In the genomic region with DNA sequence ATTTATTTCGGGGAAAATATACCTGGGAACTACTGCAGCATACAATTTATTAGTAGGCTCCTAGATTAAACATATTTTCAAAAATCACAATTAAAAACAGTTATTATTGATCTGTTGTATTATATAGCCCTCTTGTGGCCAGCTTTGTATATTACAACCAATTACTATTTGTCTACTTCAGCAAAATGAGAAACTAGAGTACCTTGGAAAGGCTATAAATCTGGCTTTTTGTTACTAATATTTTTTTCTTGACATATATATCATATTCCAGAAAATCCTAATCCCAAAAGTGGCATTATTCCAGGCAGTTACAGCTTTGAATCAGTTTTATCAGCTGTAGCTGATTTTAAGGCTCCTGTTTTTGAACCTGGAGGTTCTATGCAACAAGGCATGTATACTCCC, we compare ENCODE assay signal across 8 cellular contexts.
DNase-seq lines count a peak whose midpoint lies in the region; ATAC-seq and TF ChIP-seq lines count a peak whose summit lies in the region.

No MANE protein-coding gene starts in this region.

- WGBS in mesenchymal stem cell = no CpG with 5 or more reads among the region's 1 CpG

- peak overlapping the region; percentile 44 for H3K9ac ChIP-seq in mesenchymal stem cell (ENCODE audit: low read length)

- no peak overlapping the region for H2BK120ac ChIP-seq in mesenchymal stem cell (ENCODE audit: low read depth, low read length)

- H3K4me2 ChIP-seq in mesenchymal stem cell (ENCODE audit: low read length, poor library complexity, severe bottlenecking) = no peak overlapping the region

- TF ChIP-seq POLR2A in breast epithelium (IDR thresholded peaks at IDR 0.05) = no peak

- no peak overlapping the region for H3K18ac ChIP-seq in mesenchymal stem cell (ENCODE audit: low read depth in 1 of 2, low read length in 2 of 2)

- H3K27me3 ChIP-seq in breast epithelium (no peaks in the 10 kb centered on the region), mesenchymal stem cell (ENCODE audit: control insufficient read depth in 1 of 2, insufficient read depth in 1 of 2, low read length in 2 of 2) (no peaks in the 10 kb centered on the region)

- no peak overlapping the region for H3K23ac ChIP-seq in mesenchymal stem cell (ENCODE audit: low read length in 2 of 2)

- no peak overlapping the region for H3K14ac ChIP-seq in mesenchymal stem cell (ENCODE audit: low read length in 2 of 2)

- no peak overlapping the region for H2BK12ac ChIP-seq in mesenchymal stem cell (ENCODE audit: low read length in 2 of 2)

- TF ChIP-seq CTCF in 22Rv1 (IDR thresholded peaks at IDR 0.05) (peak; percentile 60), GM12865 (IDR thresholded peaks at IDR 0.05; ENCODE audit: insufficient read depth, low read depth, low read length, missing control alignments) (peak; percentile 50), breast epithelium (IDR thresholded peaks at IDR 0.05) (peak; percentile 56 to 78 (median 65))

- H3K27ac ChIP-seq in 22Rv1 (no peak overlapping the region), breast epithelium (no peak overlapping the region), mesenchymal stem cell (ENCODE audit: low read length, poor library complexity, severe bottlenecking) (no peak overlapping the region)

- DNase-seq in GM12865 (ENCODE audit: low read depth) (peak; percentile 62), NCI-H345 treated with DMSO at 0.1 percent for 48 hours (lab: John Stamatoyannopoulos, UW; ENCODE audit: unreplicated experiment) (peak; percentile 44), breast epithelium (ENCODE audit: low spot score in 2 of 2) (no peak), mesenchymal stem cell (peak; percentile 62), 8988T (no peak), HK-2 (ENCODE audit: unreplicated experiment) (no peak)

- intact Hi-C loops in breast epithelium (cut with DNase I; ENCODE audit: low total_unique reads) = no loop called here

- H3K4me1 ChIP-seq in breast epithelium = no peaks in the 10 kb centered on the region
- no peaks in the 10 kb centered on the region for H3K4me1 ChIP-seq in mesenchymal stem cell (ENCODE audit: control insufficient read depth, insufficient read depth, low read depth, low read length)

- no peak overlapping the region for H2AK5ac ChIP-seq in mesenchymal stem cell (ENCODE audit: low read length, severe bottlenecking)

- H2AFZ ChIP-seq in mesenchymal stem cell (ENCODE audit: low read depth, low read length) = no peak overlapping the region

- H3K36me3 ChIP-seq in breast epithelium (peaks cover 8% of the 10 kb centered on the region), mesenchymal stem cell (ENCODE audit: control insufficient read depth in 1 of 2, insufficient read depth in 2 of 2, low read depth in 1 of 2, low read length in 2 of 2) (peaks cover 0 to 42% of the 10 kb centered on the region in 2 experiments)

- H3K9me3 ChIP-seq in breast epithelium = no peaks in the 10 kb centered on the region
- no peaks in the 10 kb centered on the region for H3K9me3 ChIP-seq in mesenchymal stem cell (ENCODE audit: control insufficient read depth, low read length)

- no peak overlapping the region for H2BK5ac ChIP-seq in mesenchymal stem cell (ENCODE audit: low read depth, low read length, poor library complexity, severe bottlenecking)

- H3K4me3 ChIP-seq in GM12865 (ENCODE audit: low read depth, low read length) (no peak overlapping the region), breast epithelium (no peak overlapping the region), mesenchymal stem cell (ENCODE audit: insufficient read depth in 1 of 2, low read depth in 1 of 2, low read length in 2 of 2) (no peak overlapping the region)

- no peak overlapping the region for H2BK15ac ChIP-seq in mesenchymal stem cell (ENCODE audit: low read depth, poor library complexity, severe bottlenecking)

- H3K4ac ChIP-seq in mesenchymal stem cell (ENCODE audit: low read depth in 1 of 2, low read length in 2 of 2) = no peak overlapping the region

- no peak for ATAC-seq in HG03139 (IDR thresholded peaks at IDR 0.05; ENCODE audit: unreplicated experiment)

- H4K91ac ChIP-seq in mesenchymal stem cell (ENCODE audit: low read length) = no peak overlapping the region

- H4K8ac ChIP-seq in mesenchymal stem cell (ENCODE audit: low read length) = no peak overlapping the region

- H3K79me1 ChIP-seq in mesenchymal stem cell (replicated peaks; ENCODE audit: low read length, poor library complexity, severe bottlenecking) = no peaks in the 10 kb centered on the region

Comparison
In these comparisons a context has a peak if more than half of its experiments do, and no peak if none do; other contexts are left out.
1. DNase-seq: peak in GM12865 (single experiment), NCI-H345 treated with DMSO at 0.1 percent for 48 hours (single experiment) and mesenchymal stem cell (single experiment); none in breast epithelium (0 of 2), 8988T (single experiment) and HK-2 (single experiment).
2. Peak in every context shown above with its lines, with median percentiles within 50 percentile points of each other: CTCF ChIP-seq.